ENCODE assay signal across 8 cellular contexts in the genomic region with DNA sequence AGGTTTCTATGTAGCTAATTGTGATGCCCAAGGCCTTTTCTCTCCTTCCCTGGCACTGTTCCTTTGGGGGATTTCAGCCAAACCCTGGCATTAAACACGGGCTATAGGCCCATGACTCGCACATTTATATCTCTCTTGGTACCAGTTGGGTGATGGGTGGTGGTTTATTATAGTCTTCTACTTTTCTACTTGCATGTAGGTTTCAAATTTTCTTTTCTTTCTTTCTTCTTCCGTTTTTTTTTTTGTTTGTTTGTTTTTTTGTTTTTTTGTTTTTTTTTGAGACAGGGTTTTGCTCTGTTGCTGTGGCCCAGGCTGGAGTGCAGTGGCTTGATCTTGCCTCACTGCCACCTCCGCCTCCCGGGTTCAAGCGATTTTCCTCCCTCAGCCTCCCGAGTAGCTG. TPM values are rescaled to one million over a fixed set of nuclear protein-coding genes. Genes with fewer than 3 reads are reported as not detected.
DNase-seq lines count a peak whose midpoint lies in the region; ATAC-seq and TF ChIP-seq lines count a peak whose summit lies in the region.

No MANE protein-coding gene starts in this region.

- POLR2A ChIA-PET in PC-9 (lab: Charles Lee; ENCODE audit: unreplicated experiment) (no interaction called here), GM10248 (lab: Yijun Ruan, JAX) (interaction anchor here (0.5 to 0.9 kb wide), 3 partner anchors 31 to 58 kb away, joined by 3 to 7 read pairs (median 7); no protein-coding TSS in a partner anchor)

- BruUV-seq in PC-9 (replicated peaks; lab: Mats Ljungman, UMichigan) = no TSS peak

- H3K4me1 ChIP-seq in PC-9 (replicated peaks; ENCODE audit: insufficient read depth) (peaks cover 23% of the 10 kb centered on the region), psoas muscle (no peaks in the 10 kb centered on the region)

- H4K20me1 ChIP-seq in PC-9 (ENCODE audit: insufficient read depth) = no peaks in the 10 kb centered on the region

- peak; percentile 15 for DNase-seq in EL
- DNase-seq in PC-9 = no peak
- DNase-seq in epithelial cell of esophagus (ENCODE audit: low read depth) = no peak
- no peak for DNase-seq in psoas muscle
- no peak for DNase-seq in GM10248 (ENCODE audit: extremely low spot score)
- no peak for DNase-seq in activated CD8-positive, alpha-beta memory T cell treated with anti-CD3 and anti-CD28 coated beads, Interleukin-2, amount 50 U/mL, for 48 hours
- DNase-seq in SKM-1 treated with dmso at 0.1 percent for 144 hours (lab: John Stamatoyannopoulos, UW; ENCODE audit: unreplicated experiment) = no peak
- no peak for DNase-seq in NCI-H1092 (lab: John Stamatoyannopoulos, UW)

- H3F3A ChIP-seq in PC-9 (ENCODE audit: insufficient read depth, low read depth) = peaks cover 26% of the 10 kb centered on the region; the same call in 1 of the 2 replicates

- 74 to 79% (median 76%) methylated on average over 7 of the region's 7 CpGs for WGBS in psoas muscle, 3 donors

- H3K4me3 ChIP-seq in PC-9 (peak overlapping the region; percentile 71; the same call in 1 of the 2 replicates), epithelial cell of esophagus (ENCODE audit: low read length) (peak overlapping the region; percentile 72), psoas muscle (peak overlapping the region; percentile 87)

- peak overlapping the region; percentile 83 for H3K4me2 ChIP-seq in PC-9

- ATAC-seq in psoas muscle = no peak

- H3K9me3 ChIP-seq in PC-9 (ENCODE audit: insufficient read depth, low read depth) (no peaks in the 10 kb centered on the region), psoas muscle (no peaks in the 10 kb centered on the region)

- no peaks in the 10 kb centered on the region for H3K27me3 ChIP-seq in PC-9 (ENCODE audit: insufficient read depth, low read depth)
- H3K27me3 ChIP-seq in psoas muscle (ENCODE audit: insufficient read depth in 3 of 3, low read length in 2 of 3) = no peaks in the 10 kb centered on the region

- H2AFZ ChIP-seq in PC-9 = no peak overlapping the region

- TF ChIP-seq CTCF in PC-9 (conservative IDR thresholded peaks at IDR 0.05) = no peak
- no peak for TF ChIP-seq CTCF in epithelial cell of esophagus (IDR thresholded peaks at IDR 0.05; ENCODE audit: insufficient read depth, low read depth, low read length, missing control alignments)
- TF ChIP-seq CTCF in psoas muscle (IDR thresholded peaks at IDR 0.05) = no peak
- TF ChIP-seq CTCF in GM10248 (IDR thresholded peaks at IDR 0.05; ENCODE audit: control extremely low read depth, extremely low read depth, low read depth, missing control alignments) = no peak

- H3K9me2 ChIP-seq in PC-9 (ENCODE audit: insufficient read depth) = no peaks in the 10 kb centered on the region

- no peaks in the 10 kb centered on the region for H3K36me3 ChIP-seq in PC-9 (ENCODE audit: low read depth)
- H3K36me3 ChIP-seq in psoas muscle (ENCODE audit: insufficient read depth in 1 of 2, low read depth in 1 of 2) = peaks cover 0 to 19% of the 10 kb centered on the region in 2 donors

- H3K79me2 ChIP-seq in PC-9 (ENCODE audit: low read depth) = no peaks in the 10 kb centered on the region

- intact Hi-C loops in PC-9 (cut with micrococcal nuclease; ENCODE audit: unreplicated experiment) = loop anchor here (5.0 kb wide), 1 partner anchor 60 kb away; no protein-coding TSS in a partner anchor
- intact Hi-C loops in psoas muscle (cut with DNase I) = no loop called here

- CTCF ChIA-PET in PC-9 (lab: Charles Lee) = no interaction called here
- CTCF ChIA-PET in GM10248 (lab: Yijun Ruan, JAX) = interaction anchor here (1.0 to 3.0 kb wide), 8 partner anchors 11 to 339 kb away, joined by 4 to 14 read pairs (median 6); no protein-coding TSS in a partner anchor

- H3K27ac ChIP-seq in PC-9 (no peak overlapping the region), psoas muscle (peak overlapping the region; percentile 79)

RNA-seq across cellular contexts. Expression of a gene that starts 1.1 kb away (rescaled TPM):
- 18.3 and 23.1 TPM in 2 replicates for total RNA-seq in PC-9 (2021)
- total RNA-seq in psoas muscle = 1 to 10 TPM; 4.4 to 8.1 (median 6.6) TPM
- polyA plus RNA-seq in psoas muscle = 1 to 10 TPM; 5.6 to 9.3 (median 8.5) TPM

RNA-seq across cellular contexts. Expression of a gene that starts 37.5 kb away (rescaled TPM):
- total RNA-seq in PC-9 (2021) = 8.5 and 10.3 TPM in 2 replicates
- 10 to 100 TPM in 1 of 4 donors, 1 to 10 TPM in 3; 3.3 to 10.0 (median 6.2) TPM for total RNA-seq in psoas muscle
- 1 to 10 TPM; 3.5 to 4.2 (median 3.8) TPM for polyA plus RNA-seq in psoas muscle

RNA-seq across cellular contexts. Expression of a gene that starts 57.5 kb away (rescaled TPM):
- total RNA-seq in PC-9 (2021) (24.2 and 25.5 TPM in 2 replicates), psoas muscle (10 to 100 TPM; 16.1 to 20.8 (median 18.2) TPM)
- polyA plus RNA-seq in psoas muscle = 10 to 100 TPM; 10.4 to 31.6 (median 10.9) TPM
